9 cellular contexts compared by ENCODE assay signal in the genomic region with DNA sequence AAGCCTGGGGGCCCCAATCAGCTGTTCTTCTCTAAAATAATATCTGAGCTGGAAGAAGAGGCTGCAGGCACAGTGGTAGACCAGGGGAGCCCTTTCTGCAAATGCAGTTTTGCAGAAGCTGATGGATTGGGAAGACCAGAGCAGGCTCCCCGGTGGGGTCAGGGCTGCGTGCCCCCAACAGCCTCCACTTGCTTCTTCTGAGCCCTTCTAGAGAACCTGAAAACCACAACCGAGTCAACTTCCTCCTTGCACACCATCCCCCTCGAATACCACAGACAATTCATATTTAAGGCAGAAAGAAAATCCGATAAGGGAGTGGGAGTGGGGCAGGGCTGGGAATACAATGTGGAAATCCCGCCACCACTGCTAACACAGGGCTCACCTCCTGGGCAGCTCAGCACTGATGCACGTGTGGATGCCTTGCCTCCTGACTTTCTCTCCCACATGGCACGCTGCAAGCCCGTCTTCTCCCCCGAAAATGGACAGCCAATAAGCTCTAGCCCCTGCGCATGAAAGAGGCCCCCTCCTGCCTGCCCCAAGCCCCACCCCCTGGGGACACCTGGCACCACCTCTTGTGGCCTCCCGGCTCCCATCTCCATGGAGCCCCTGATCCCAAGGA. TPM values are rescaled to one million over a fixed set of nuclear protein-coding genes. Genes with fewer than 3 reads are reported as not detected.
DNase-seq lines count a peak whose midpoint lies in the region; ATAC-seq lines count a peak whose summit lies in the region.
"Had no signal": no experiment of that assay in that cellular context is flagged by ENCODE, and none has a peak within 500 bp of the region (broad histone marks: within the 10 kb centered on the region; RNA-seq: fewer than 3 reads in every experiment).

No MANE protein-coding gene starts in this region.

- WGBS in aorta, 2 donors: 56 to 59% methylated on average over 12 of the region's 12 CpGs

- intact Hi-C loops in aorta (cut with DNase I): loop anchor here in 1 of 2 donors (2.0 kb wide), 1 partner anchor 21 kb away; no protein-coding TSS in a partner anchor

- no peak for ATAC-seq in aorta (ENCODE audit: low FRiP score)

- H3K4me3 ChIP-seq in aorta (ENCODE audit: low read length in 2 of 2): no peak overlapping the region

- peak overlapping the region; percentile 94 for H3K27ac ChIP-seq in KOPT-K1 (ENCODE audit: low read depth, low read length, poor library complexity, severe bottlenecking)
- H3K27ac ChIP-seq in aorta (ENCODE audit: low read depth in 1 of 2, low read length in 2 of 2): peak overlapping the region; percentile 29 to 87
- H3K27ac ChIP-seq: VCaP had no signal

- H3K4me1 ChIP-seq in aorta (ENCODE audit: control insufficient read depth in 1 of 2, insufficient read depth in 2 of 2, low read length in 2 of 2): no peaks in the 10 kb centered on the region

- DNase-seq in SIG-M5 treated with dmso at 0.1 percent for 504 hours (lab: John Stamatoyannopoulos, UW; ENCODE audit: unreplicated experiment) (peak; percentile 63), SIG-M5 (lab: John Stamatoyannopoulos, UW) (no peak), iris pigment epithelial cell (ENCODE audit: low read depth) (peak; percentile 54), aorta (no peak), NCI-H187 treated with DMSO at 0.1 percent for 48 hours (lab: John Stamatoyannopoulos, UW) (no peak), iPS-NIHi7 (ENCODE audit: extremely low spot score) (no peak)
- peak in 2 of 3 experiments; percentile 23 to 40 for DNase-seq in activated CD8-positive, alpha-beta memory T cell treated with anti-CD3 and anti-CD28 coated beads for 48 hours (ENCODE audit: low read depth in 2 of 3, low spot score in 2 of 3)

- H3K36me3 ChIP-seq in KOPT-K1 (ENCODE audit: insufficient read depth, low read length) (no peaks in the 10 kb centered on the region), aorta (ENCODE audit: control insufficient read depth in 1 of 2, insufficient read depth in 2 of 2, low read length in 1 of 2) (no peaks in the 10 kb centered on the region)

- H3K27me3 ChIP-seq in aorta (ENCODE audit: control insufficient read depth in 1 of 2, insufficient read depth in 2 of 2, low read length in 1 of 2): no peaks in the 10 kb centered on the region

- H3K9me3 ChIP-seq in KOPT-K1 (ENCODE audit: insufficient read depth, low read length, poor library complexity, severe bottlenecking): no peaks in the 10 kb centered on the region
- no peaks in the 10 kb centered on the region for H3K9me3 ChIP-seq in aorta (ENCODE audit: control insufficient read depth, low read length)

RNA-seq across cellular contexts. Expression of a gene that starts 25.4 kb away (rescaled TPM):
- 10 to 100 TPM in 1 of 2 donors, 1 to 10 TPM in 1; 9.3 to 12.7 TPM for total RNA-seq in aorta
- polyA plus RNA-seq in aorta: 1 to 10 TPM; 4.8 to 9.8 TPM

RNA-seq across cellular contexts. Expression of a gene that starts 28.7 kb away (rescaled TPM):
- total RNA-seq in aorta: 10 to 100 TPM; 21.5 to 34.7 TPM
- 1 to 10 TPM; 3.9 to 5.4 TPM for polyA plus RNA-seq in aorta

Comparison
In these comparisons a context has a peak if more than half of its experiments do, and no peak if none do; other contexts are left out.
1. DNase-seq: peak in SIG-M5 treated with dmso at 0.1 percent for 504 hours (single experiment), activated CD8-positive, alpha-beta memory T cell treated with anti-CD3 and anti-CD28 coated beads for 48 hours (2 of 3) and iris pigment epithelial cell (single experiment); none in SIG-M5 (single experiment), aorta (0 of 2), NCI-H187 treated with DMSO at 0.1 percent for 48 hours (single experiment) and iPS-NIHi7 (single experiment).